Comparison of ENCODE assay signal across 10 cellular contexts in genomic region chr3:184604039-184604955, GRCh38. TPM values are rescaled to one million over a fixed set of nuclear protein-coding genes. Genes with fewer than 3 reads are reported as not detected.
DNase-seq lines count a peak whose midpoint lies in the region; ATAC-seq and TF ChIP-seq lines count a peak whose summit lies in the region.
"Had no signal": no experiment of that assay in that cellular context is flagged by ENCODE, and none has a peak within 500 bp of the region (broad histone marks: within the 10 kb centered on the region; RNA-seq: fewer than 3 reads in every experiment).

No MANE protein-coding gene starts in this region.

- DNase-seq in NCI-H2227 (lab: John Stamatoyannopoulos, UW; ENCODE audit: unreplicated experiment) (peak; percentile 43), NCI-H2227 treated with DMSO at 0.1 percent for 48 hours (lab: John Stamatoyannopoulos, UW) (no peak), coronary artery (ENCODE audit: low spot score) (no peak), lung (ENCODE audit: low spot score) (no peak), thoracic aorta (ENCODE audit: low spot score) (no peak), SHP77 (lab: John Stamatoyannopoulos, UW) (no peak), SIG-M5 (lab: John Stamatoyannopoulos, UW) (no peak)

- peaks cover 0 to 8% of the 10 kb centered on the region in 2 donors for H3K4me1 ChIP-seq in lung (ENCODE audit: control insufficient read depth in 2 of 2, insufficient read depth in 2 of 2, low read length in 2 of 2)
- H3K4me1 ChIP-seq in thoracic aorta (ENCODE audit: control insufficient read depth in 1 of 2, low read depth in 2 of 2): peaks cover 8 to 31% of the 10 kb centered on the region in 2 donors

- 2 to 3% methylated on average over 60 to 66 of the region's 66 CpGs for WGBS in lung, 2 donors

- H3K9me3 ChIP-seq in lung (ENCODE audit: control insufficient read depth in 2 of 2, insufficient read depth in 1 of 2, low read length in 1 of 2) (no peaks in the 10 kb centered on the region), thoracic aorta (no peaks in the 10 kb centered on the region)
- H3K9me3 ChIP-seq: HAP-1 had no signal

- H3K27ac ChIP-seq in coronary artery: no peak overlapping the region
- H3K27ac ChIP-seq in lung (ENCODE audit: low read depth in 1 of 2, low read length in 1 of 2): no peak overlapping the region
- H3K27ac ChIP-seq in thoracic aorta: no peak overlapping the region
- H3K27ac ChIP-seq: epithelial cell of prostate had no signal

- H3K36me3 ChIP-seq in lung (ENCODE audit: control insufficient read depth in 2 of 2, insufficient read depth in 2 of 2, low read length in 2 of 2) (no peaks in the 10 kb centered on the region), thoracic aorta (no peaks in the 10 kb centered on the region)
- H3K36me3 ChIP-seq: HAP-1 had no signal

- ATAC-seq in lung (ENCODE audit: insufficient read depth, low FRiP score): peak; percentile 45
- ATAC-seq in thoracic aorta (ENCODE audit: insufficient number of reproducible peaks, low FRiP score, low read depth): no peak
- no peak for ATAC-seq in GM19452 (IDR thresholded peaks at IDR 0.05; ENCODE audit: unreplicated experiment)

- H3K4me3 ChIP-seq in coronary artery: peak overlapping the region; percentile 67
- H3K4me3 ChIP-seq in lung: peak overlapping the region; percentile 6
- H3K4me3 ChIP-seq in thoracic aorta: peak overlapping the region; percentile 61
- H3K4me3 ChIP-seq: HAP-1 had no signal

- TF ChIP-seq CTCF in coronary artery (IDR thresholded peaks at IDR 0.05) (no peak), lung (IDR thresholded peaks at IDR 0.05; ENCODE audit: control extremely low read depth, extremely low read depth) (no peak), thoracic aorta (IDR thresholded peaks at IDR 0.05) (peak; percentile 9)

- no peaks in the 10 kb centered on the region for H3K27me3 ChIP-seq in lung (ENCODE audit: control insufficient read depth, insufficient read depth)
- H3K27me3 ChIP-seq in thoracic aorta (replicated peaks; ENCODE audit: insufficient read depth): no peaks in the 10 kb centered on the region

RNA-seq across cellular contexts. Expression of gene EPHB3, which starts 42.7 kb away (rescaled TPM):
- total RNA-seq in lung (10 to 100 TPM; 10.7 to 20.5 TPM), thoracic aorta (1 to 10 TPM; 2.8 to 5.0 TPM)
- 1 to 10 TPM; 3.1 to 4.7 TPM for polyA plus RNA-seq in lung

Comparison
In these comparisons a context has a peak if more than half of its experiments do, and no peak if none do; other contexts are left out.
1. H3K4me3 ChIP-seq: peak in every context shown above with its lines; median percentile 67 in coronary artery; 61 in thoracic aorta; 6 in lung.